19 cellular contexts compared by ENCODE assay signal in genomic region chr11:78809931-78810481, GRCh38.
DNase-seq lines count a peak whose midpoint lies in the region; ATAC-seq and TF ChIP-seq lines count a peak whose summit lies in the region.
"Had no signal": no experiment of that assay in that cellular context is flagged by ENCODE, and none has a peak within 500 bp of the region (broad histone marks: within the 10 kb centered on the region; RNA-seq: fewer than 3 reads in every experiment).

No MANE protein-coding gene starts in this region.

- POLR2A ChIA-PET in CD8-positive, alpha-beta T cell (lab: Charles Lee) = no interaction called here

- TF ChIP-seq CTCF in left ventricle myocardium inferior (IDR thresholded peaks at IDR 0.05; ENCODE audit: borderline replicate concordance) = no peak
- no peak for TF ChIP-seq CTCF in nephron (IDR thresholded peaks at IDR 0.05; ENCODE audit: unreplicated experiment in 3 of 3)
- no peak for TF ChIP-seq CTCF in uterus (IDR thresholded peaks at IDR 0.05)
- TF ChIP-seq CTCF in CD8-positive, alpha-beta T cell (IDR thresholded peaks at IDR 0.05) = no peak

- peak overlapping the region; percentile 25 for H3K27ac ChIP-seq in left ventricle myocardium inferior (replicated peaks)
- H3K27ac ChIP-seq in uterus = peak overlapping the region; percentile 65 to 67
- H3K27ac ChIP-seq in CD8-positive, alpha-beta T cell (ENCODE audit: low read depth, low read length) = no peak overlapping the region

- H3K36me3 ChIP-seq in left ventricle myocardium inferior (no peaks in the 10 kb centered on the region), uterus (no peaks in the 10 kb centered on the region)
- H3K36me3 ChIP-seq in CD8-positive, alpha-beta T cell (ENCODE audit: insufficient read depth, low read length) = no peaks in the 10 kb centered on the region

- peak overlapping the region; percentile 78 to 96 (median 88) for H3K27ac Mint-ChIP-seq in nephron
- H3K27ac Mint-ChIP-seq in CD8-positive, alpha-beta T cell = no peak overlapping the region
- H3K27ac Mint-ChIP-seq: activated naive CD8-positive, alpha-beta T cell treated with anti-CD3 and anti-CD28 coated beads, Interleukin-2, amount 50 U/mL, for 24 hours; H9 had no signal

- no peaks in the 10 kb centered on the region for H3K27me3 Mint-ChIP-seq in nephron (ENCODE audit: low read depth)
- peaks cover 8% of the 10 kb centered on the region for H3K27me3 Mint-ChIP-seq in CD8-positive, alpha-beta T cell (ENCODE audit: low read depth)

- CTCF ChIA-PET in CD8-positive, alpha-beta T cell (lab: Charles Lee) = no interaction called here

- H3K9me3 Mint-ChIP-seq in nephron = no peaks in the 10 kb centered on the region
- H3K9me3 Mint-ChIP-seq in CD8-positive, alpha-beta T cell = no peaks in the 10 kb centered on the region
- H3K9me3 Mint-ChIP-seq: activated naive CD8-positive, alpha-beta T cell treated with anti-CD3 and anti-CD28 coated beads, Interleukin-2, amount 50 U/mL, for 24 hours; H9 had no signal

- H3K9me3 ChIP-seq in left ventricle myocardium inferior (replicated peaks) (no peaks in the 10 kb centered on the region), uterus (no peaks in the 10 kb centered on the region)
- no peaks in the 10 kb centered on the region for H3K9me3 ChIP-seq in CD8-positive, alpha-beta T cell (ENCODE audit: low read length)

- H3K4me1 ChIP-seq in left ventricle myocardium inferior = peaks cover 20% of the 10 kb centered on the region
- peaks cover 5% of the 10 kb centered on the region in 2 donors for H3K4me1 ChIP-seq in uterus
- H3K4me1 ChIP-seq in CD8-positive, alpha-beta T cell (ENCODE audit: insufficient read depth, low read length) = no peaks in the 10 kb centered on the region

- no peak overlapping the region for H3K4me3 Mint-ChIP-seq in nephron
- no peak overlapping the region for H3K4me3 Mint-ChIP-seq in CD8-positive, alpha-beta T cell
- H3K4me3 Mint-ChIP-seq: activated naive CD8-positive, alpha-beta T cell treated with anti-CD3 and anti-CD28 coated beads, Interleukin-2, amount 50 U/mL, for 24 hours; H9 had no signal

- intact Hi-C loops in left ventricle myocardium inferior (cut with micrococcal nuclease) (no loop called here), left ventricle myocardium superior (cut with micrococcal nuclease) (no loop called here), uterus (cut with DNase I; ENCODE audit: low total_unique reads) (loop anchor here (10.0 kb wide), 1 partner anchor 165 kb away; no protein-coding TSS in a partner anchor)
- intact Hi-C loops in CD8-positive, alpha-beta T cell (cut with DNase I, micrococcal nuclease) = no loop called here

- no peak for TF ChIP-seq POLR2A in uterus (IDR thresholded peaks at IDR 0.05)

- peaks cover 40% of the 10 kb centered on the region for H3K4me1 Mint-ChIP-seq in nephron
- no peaks in the 10 kb centered on the region for H3K4me1 Mint-ChIP-seq in CD8-positive, alpha-beta T cell (ENCODE audit: low read depth)
- H3K4me1 Mint-ChIP-seq: activated naive CD8-positive, alpha-beta T cell treated with anti-CD3 and anti-CD28 coated beads, Interleukin-2, amount 50 U/mL, for 24 hours had no signal

- H3K27me3 ChIP-seq in left ventricle myocardium inferior (ENCODE audit: low read depth) (no peaks in the 10 kb centered on the region), uterus (no peaks in the 10 kb centered on the region)
- H3K27me3 ChIP-seq in CD8-positive, alpha-beta T cell (ENCODE audit: insufficient read depth, low read length) = no peaks in the 10 kb centered on the region

- DNase-seq in left ventricle myocardium inferior (no peak), left ventricle myocardium superior (no peak), fibroblast of gingiva (ENCODE audit: low read depth) (peak; percentile 78), uterus (no peak), activated gamma-delta T cell treated with Interleukin-2 at 50 U/mL for 16 hours (no peak)
- no peak for DNase-seq in CD8-positive, alpha-beta T cell
- DNase-seq: activated CD4-positive, CD25-positive, alpha-beta regulatory T cell treated with anti-CD3 and anti-CD28 coated beads, Interleukin-2, amount 50 U/mL, for 72 hours; activated naive CD8-positive, alpha-beta T cell treated with anti-CD3 and anti-CD28 coated beads, Interleukin-2, amount 50 U/mL, for 24 hours; activated T-cell treated with anti-CD3 and anti-CD28 coated beads, Interleukin-2, amount 50 U/mL, for 1 hour; Calu3; H9; islet precursor cell; Kasumi-1; NCI-H146; NCI-H524 treated with DMSO at 0.1 percent for 48 hours; stimulated activated naive CD8-positive, alpha-beta T cell treated with anti-CD3 and anti-CD28 coated beads, Interleukin-15, Interleukin-2, amounts not matched to agents 100 U/mL and 50 U/mL, for 24 hours; T-helper 2 cell had no signal

- ATAC-seq in left ventricle myocardium superior = no peak
- ATAC-seq in HG02798 (IDR thresholded peaks at IDR 0.05; ENCODE audit: poor library complexity, unreplicated experiment) = no peak
- no peak for ATAC-seq in CD8-positive, alpha-beta T cell
- ATAC-seq: activated naive CD8-positive, alpha-beta T cell treated with anti-CD3 and anti-CD28 coated beads, Interleukin-2, amount 50 U/mL, for 24 hours; stimulated activated naive CD8-positive, alpha-beta T cell treated with anti-CD3 and anti-CD28 coated beads, Interleukin-15, Interleukin-2, amounts not matched to agents 100 U/mL and 50 U/mL, for 24 hours had no signal

- peaks cover 35% of the 10 kb centered on the region for H3K36me3 Mint-ChIP-seq in nephron (ENCODE audit: low read depth)
- H3K36me3 Mint-ChIP-seq in CD8-positive, alpha-beta T cell = no peaks in the 10 kb centered on the region

- H3K4me3 ChIP-seq in left ventricle myocardium inferior (no peak overlapping the region), uterus (no peak overlapping the region)
- no peak overlapping the region for H3K4me3 ChIP-seq in CD8-positive, alpha-beta T cell (ENCODE audit: low read depth, low read length)
